ENCODE assay signal across 3 cellular contexts in genomic region chr16:1092685-1093283, GRCh38. TPM values are rescaled to one million over a fixed set of nuclear protein-coding genes. Genes with fewer than 3 reads are reported as not detected.
"Had no signal": no experiment of that assay in that cellular context is flagged by ENCODE, and none has a peak within 500 bp of the region (broad histone marks: within the 10 kb centered on the region; RNA-seq: fewer than 3 reads in every experiment).

No MANE protein-coding gene starts in this region.

RNA-seq across cellular contexts. Expression of gene C1QTNF8, which starts 3.3 kb away (rescaled TPM):
- total RNA-seq: HT1080, IMR-90 had no signal
- polyA plus RNA-seq: IgD-negative memory B cell, IMR-90 had no signal

RNA-seq across cellular contexts. Expression of gene SSTR5, which starts 20.2 kb away (rescaled TPM):
- total RNA-seq: HT1080, IMR-90 had no signal
- polyA plus RNA-seq: IgD-negative memory B cell, IMR-90 had no signal
